ENCODE assay signal across 18 cellular contexts in genomic region chr7:75971309-75971960, GRCh38. TPM values are rescaled to one million over a fixed set of nuclear protein-coding genes. Genes with fewer than 3 reads are reported as not detected.
DNase-seq lines count a peak whose midpoint lies in the region; ATAC-seq and TF ChIP-seq lines count a peak whose summit lies in the region.
"Had no signal": no experiment of that assay in that cellular context is flagged by ENCODE, and none has a peak within 500 bp of the region (broad histone marks: within the 10 kb centered on the region; RNA-seq: fewer than 3 reads in every experiment).

No MANE protein-coding gene starts in this region.

- H3K27me3 Mint-ChIP-seq in endothelial cell (ENCODE audit: unreplicated experiment), result peaks cover 5% of the 10 kb centered on the region
- H3K27me3 Mint-ChIP-seq in nephron progenitor cell (ENCODE audit: low read depth, poor library complexity), result peaks cover 3% of the 10 kb centered on the region
- no peaks in the 10 kb centered on the region for H3K27me3 Mint-ChIP-seq in immature natural killer cell (ENCODE audit: low read depth in 3 of 3)

- H3K36me3 Mint-ChIP-seq in endothelial cell (ENCODE audit: low read depth, unreplicated experiment) (peaks cover 4% of the 10 kb centered on the region), nephron progenitor cell (ENCODE audit: low read depth) (peaks cover 26% of the 10 kb centered on the region), immature natural killer cell (peaks cover 4 to 18% (median 13%) of the 10 kb centered on the region in 3 donors)

- H3K4me1 Mint-ChIP-seq in endothelial cell (ENCODE audit: unreplicated experiment), result peaks cover 21% of the 10 kb centered on the region
- peaks cover 53% of the 10 kb centered on the region for H3K4me1 Mint-ChIP-seq in nephron progenitor cell
- no peaks in the 10 kb centered on the region for H3K4me1 Mint-ChIP-seq in immature natural killer cell

- ATAC-seq in Right ventricle myocardium inferior, result no peak
- ATAC-seq in upper lobe of left lung (ENCODE audit: low FRiP score in 2 of 2), result peak in 1 of 2 donors; percentile 9
- no peak for ATAC-seq in left lung
- no peak for ATAC-seq in HG02678 (IDR thresholded peaks at IDR 0.05; ENCODE audit: unreplicated experiment)

- H3K4me1 ChIP-seq in upper lobe of left lung, result peaks cover 30 to 48% (median 42%) of the 10 kb centered on the region in 4 donors
- H3K4me1 ChIP-seq in left lung, result peaks cover 20 to 48% of the 10 kb centered on the region in 2 donors

- no peaks in the 10 kb centered on the region for H3K9me3 Mint-ChIP-seq in endothelial cell (ENCODE audit: unreplicated experiment)
- H3K9me3 Mint-ChIP-seq in nephron progenitor cell, result no peaks in the 10 kb centered on the region
- H3K9me3 Mint-ChIP-seq in immature natural killer cell, result no peaks in the 10 kb centered on the region
- H3K9me3 Mint-ChIP-seq: HFFc6; T-helper 2 cell treated with Interferon-gamma antibody and Interleukin-4, amounts not matched to agents 5 μg/mL and 100 μg/mL, for 36 hours had no signal

- no peak for TF ChIP-seq EP300 in upper lobe of left lung (IDR thresholded peaks at IDR 0.05)

- intact Hi-C loops in Right ventricle myocardium inferior (cut with DNase I) (no loop called here), cardiac septum (cut with DNase I) (no loop called here), left lung (cut with DNase I) (no loop called here)

- H3K27me3 ChIP-seq in upper lobe of left lung (no peaks in the 10 kb centered on the region), left lung (no peaks in the 10 kb centered on the region)
- H3K27me3 ChIP-seq: pancreas, tibial nerve had no signal

- H3K36me3 ChIP-seq in upper lobe of left lung (peaks cover 3 to 46% (median 14%) of the 10 kb centered on the region in 4 donors), left lung (peaks cover 0 to 60% of the 10 kb centered on the region in 2 donors)
- H3K36me3 ChIP-seq: pancreas had no signal

- H3K27ac Mint-ChIP-seq in endothelial cell (ENCODE audit: unreplicated experiment) (peak overlapping the region; percentile 22), nephron progenitor cell (peak overlapping the region; percentile 80), immature natural killer cell (no peak overlapping the region)
- H3K27ac Mint-ChIP-seq: HFFc6; T-helper 2 cell treated with Interferon-gamma antibody and Interleukin-4, amounts not matched to agents 5 μg/mL and 100 μg/mL, for 36 hours had no signal

- DNase-seq in Right ventricle myocardium inferior (ENCODE audit: missing footprints), result peak; percentile 18
- DNase-seq in cardiac septum (ENCODE audit: low spot score), result no peak
- DNase-seq in endothelial cell (ENCODE audit: low spot score), result no peak
- DNase-seq in nephron progenitor cell, result no peak
- no peak for DNase-seq in upper lobe of left lung
- DNase-seq in left lung, result no peak
- no peak for DNase-seq in immature natural killer cell
- DNase-seq: activated effector memory CD4-positive, alpha-beta T cell treated with anti-CD3 and anti-CD28 coated beads, Interleukin-2, amount 50 U/mL, for 16 hours; DND-41; effector memory CD4-positive, alpha-beta T cell; HFFc6; NCI-H2029; NCI-H526; OCI-M1; pancreas had no signal

- H3K4me3 Mint-ChIP-seq in endothelial cell (ENCODE audit: unreplicated experiment) (no peak overlapping the region), nephron progenitor cell (no peak overlapping the region), immature natural killer cell (no peak overlapping the region)
- H3K4me3 Mint-ChIP-seq: HFFc6; T-helper 2 cell treated with Interferon-gamma antibody and Interleukin-4, amounts not matched to agents 5 μg/mL and 100 μg/mL, for 36 hours had no signal

- H3K9me3 ChIP-seq in upper lobe of left lung (no peaks in the 10 kb centered on the region), left lung (no peaks in the 10 kb centered on the region)
- H3K9me3 ChIP-seq: pancreas, tibial nerve had no signal

- TF ChIP-seq POLR2A in upper lobe of left lung (IDR thresholded peaks at IDR 0.05), result no peak

- no peak overlapping the region for H3K4me3 ChIP-seq in upper lobe of left lung
- H3K4me3 ChIP-seq in left lung, result no peak overlapping the region
- H3K4me3 ChIP-seq: pancreas, tibial nerve had no signal

- TF ChIP-seq CTCF in endothelial cell (IDR thresholded peaks at IDR 0.05; ENCODE audit: unreplicated experiment) (no peak), nephron progenitor cell (IDR thresholded peaks at IDR 0.05) (no peak), upper lobe of left lung (IDR thresholded peaks at IDR 0.05) (no peak), left lung (IDR thresholded peaks at IDR 0.05) (no peak)

- WGBS in upper lobe of left lung, 2 donors, result 79 to 80% methylated on average over 14 of the region's 14 CpGs

- H3K27ac ChIP-seq in upper lobe of left lung (peak overlapping the region; percentile 21 to 72 (median 55)), left lung (peak overlapping the region in 1 of 2 donors; percentile 48)
- H3K27ac ChIP-seq: pancreas had no signal

RNA-seq across cellular contexts. Expression of gene TMEM120A, which starts 23.0 kb away (rescaled TPM):
- total RNA-seq in Right ventricle myocardium inferior (109 TPM), cardiac septum (138 TPM), endothelial cell (ENCODE audit: unreplicated experiment) (18.2 TPM), upper lobe of left lung (10 to 100 TPM; 27.5 to 75.4 (median 43.1) TPM), left lung (10 to 100 TPM; 32.3 to 50.4 TPM)
- polyA plus RNA-seq in immature natural killer cell, result 10 to 100 TPM; 35.1 to 53.8 (median 47.6) TPM

RNA-seq across cellular contexts. Expression of gene POR, which starts 56.5 kb away (rescaled TPM):
- total RNA-seq in Right ventricle myocardium inferior, result 66.3 TPM
- 39.7 TPM for total RNA-seq in cardiac septum
- 70.8 TPM for total RNA-seq in endothelial cell (ENCODE audit: unreplicated experiment)
- 100 to 1,000 TPM; 107 to 257 (median 194) TPM for total RNA-seq in upper lobe of left lung
- total RNA-seq in left lung, result 100 to 1,000 TPM; 206 to 210 TPM
- polyA plus RNA-seq in immature natural killer cell, result 10 to 100 TPM; 49.5 to 68.9 (median 64.4) TPM

Comparison
In these comparisons a context has a peak if more than half of its experiments do, and no peak if none do; other contexts are left out.
1. H3K27ac Mint-ChIP-seq: peak in endothelial cell (single experiment) and nephron progenitor cell (single experiment); none in immature natural killer cell (0 of 6).